ENCODE assay signal across 9 cellular contexts in the genomic region with DNA sequence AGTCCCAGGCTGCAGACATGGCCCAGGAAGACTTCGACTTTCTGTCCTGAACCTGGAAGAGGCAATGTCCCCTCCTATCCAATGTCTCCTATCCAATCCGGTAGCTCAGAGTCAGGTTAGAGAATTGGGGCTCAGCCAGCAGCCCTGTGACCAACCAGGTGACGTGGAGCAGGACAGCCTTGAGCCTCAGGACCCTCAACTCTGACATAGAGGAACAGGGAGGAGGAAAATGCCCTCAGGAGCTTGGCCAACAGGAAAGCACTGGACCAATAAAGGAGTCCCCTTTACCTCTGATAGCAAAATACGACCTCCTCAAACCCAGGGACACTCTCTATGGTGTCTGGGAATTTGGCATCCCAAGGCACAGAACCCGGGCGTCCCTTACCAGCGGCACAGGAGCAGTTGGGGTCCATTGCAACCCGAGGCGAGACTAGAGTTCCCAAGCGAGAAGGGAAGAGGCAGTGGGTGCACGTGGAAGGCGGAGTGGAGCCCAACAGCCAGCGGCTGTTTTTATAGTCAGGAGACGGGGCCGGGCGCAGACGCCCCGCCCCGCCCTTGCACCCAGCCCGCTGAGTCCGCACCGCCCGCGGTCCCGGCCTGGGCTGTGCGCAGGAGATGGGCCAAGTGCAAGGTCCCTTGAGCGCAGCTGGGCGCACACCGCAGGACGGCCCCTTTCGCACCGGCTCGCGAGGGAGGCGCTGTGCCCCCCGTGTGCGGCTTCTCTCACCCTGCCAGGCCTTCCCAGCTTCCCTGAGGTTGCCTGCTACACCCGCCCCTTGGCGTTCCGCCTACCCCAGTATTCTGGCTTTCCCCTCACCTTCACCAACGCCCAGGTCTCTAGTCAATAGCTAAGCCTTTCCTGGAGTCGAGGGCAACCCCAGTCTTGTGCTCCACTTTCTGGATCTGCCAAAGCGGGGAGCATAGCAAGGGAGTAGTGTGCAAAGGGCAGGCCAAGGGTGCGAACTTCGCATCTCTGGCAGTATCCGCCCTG. TPM values are rescaled to one million over a fixed set of nuclear protein-coding genes. Genes with fewer than 3 reads are reported as not detected.
DNase-seq lines count a peak whose midpoint lies in the region; ATAC-seq, FAIRE-seq and TF ChIP-seq lines count a peak whose summit lies in the region.
"Had no signal": no experiment of that assay in that cellular context is flagged by ENCODE, and none has a peak within 500 bp of the region (broad histone marks: within the 10 kb centered on the region; RNA-seq: fewer than 3 reads in every experiment).

Gene MT1G, minus strand, starts transcription at position 485 of the 991 bp plus-strand sequence. Its CDS starts 72 bp downstream, at position 413.

- H3K27ac ChIP-seq in GM12878 (ENCODE audit: control insufficient read depth, insufficient read depth), result no peak within 1 kb of the TSS
- H3K27ac ChIP-seq in lung (ENCODE audit: low read depth in 1 of 2, low read length in 1 of 2), result no peak within 1 kb of the TSS
- H3K27ac ChIP-seq in upper lobe of right lung, result no peak within 1 kb of the TSS
- H3K27ac ChIP-seq in spleen, result no peak within 1 kb of the TSS
- H3K27ac ChIP-seq: tibial artery had no signal

- H3K4me1 ChIP-seq in GM12878 (ENCODE audit: control insufficient read depth, insufficient read depth, low read length), result no peaks in the 10 kb centered on the region
- peaks cover 0 to 9% of the 10 kb centered on the region in 2 donors for H3K4me1 ChIP-seq in lung (ENCODE audit: control insufficient read depth in 2 of 2, insufficient read depth in 2 of 2, low read length in 2 of 2)
- H3K4me1 ChIP-seq in upper lobe of right lung, result peaks cover 8% of the 10 kb centered on the region
- peaks cover 3 to 33% (median 17%) of the 10 kb centered on the region in 6 donors for H3K4me1 ChIP-seq in spleen

- TF ChIP-seq POLR2A in GM12878 (IDR thresholded peaks at IDR 0.05; ENCODE audit: low read depth, low read length) (no peak), spleen (IDR thresholded peaks at IDR 0.05) (no peak)

- in situ Hi-C loops in GM12878 (cut with MboI), result no loop called here

- POLR2A ChIA-PET in GM12878 (lab: Charles Lee), result no interaction called here

- TF ChIP-seq RAD21 in GM12878 (IDR thresholded peaks at IDR 0.05; ENCODE audit: insufficient read depth, low read depth, low read length), result no peak

- CTCF ChIA-PET in GM12878 (lab: Yijun Ruan, JAX), result interaction anchor here (1.0 to 1.6 kb wide), 2 partner anchors 64 to 154 kb away, joined by 3 read pairs; no protein-coding TSS in a partner anchor

- TF ChIP-seq EP300 in GM12878 (IDR thresholded peaks at IDR 0.05; ENCODE audit: borderline replicate concordance in 1 of 2, control insufficient read depth in 1 of 2, low read depth in 2 of 2, low read length in 2 of 2), result no peak

- DNase-seq in activated naive CD4-positive, alpha-beta T cell treated with Interleukin-2 at 50 U/mL for 16 hours, result peak; percentile 30
- no peak for DNase-seq in activated naive CD4-positive, alpha-beta T cell (lab: John Stamatoyannopoulos, UW)
- DNase-seq in GM12878 (ENCODE audit: low read depth, low spot score) (no peak), lung (ENCODE audit: low spot score) (peak; percentile 58), upper lobe of right lung (peak; percentile 74), spleen (no peak), HPDE6-E6E7 (ENCODE audit: extremely low spot score) (no peak)

- RAD21 ChIA-PET in GM12878 (lab: Charles Lee; ENCODE audit: unreplicated experiment), result no interaction called here

- peak; percentile 73 for ATAC-seq in GM12878
- ATAC-seq in lung (ENCODE audit: insufficient read depth, low FRiP score), result peak; percentile 71
- peak; percentile 82 for ATAC-seq in upper lobe of right lung
- no peak for ATAC-seq in HG03469 (IDR thresholded peaks at IDR 0.05; ENCODE audit: unreplicated experiment)

- H3K4me2 ChIP-seq in GM12878 (ENCODE audit: control insufficient read depth, insufficient read depth), result no peak within 1 kb of the TSS

- H3K9me3 ChIP-seq in GM12878 (replicated peaks; ENCODE audit: control insufficient read depth, insufficient read depth, low read length), result no peaks in the 10 kb centered on the region
- H3K9me3 ChIP-seq in lung (ENCODE audit: control insufficient read depth in 2 of 2, insufficient read depth in 1 of 2, low read length in 1 of 2), result peaks cover 0 to 2% of the 10 kb centered on the region in 2 donors
- no peaks in the 10 kb centered on the region for H3K9me3 ChIP-seq in upper lobe of right lung
- H3K9me3 ChIP-seq in spleen, result no peaks in the 10 kb centered on the region
- H3K9me3 ChIP-seq: tibial artery had no signal

- SMC1A ChIA-PET in GM12878 (lab: Charles Lee; ENCODE audit: uncharacterized antibody, unreplicated experiment), result interaction anchor here (1.6 kb wide), 1 partner anchor 34 kb away, joined by 5 read pairs; no protein-coding TSS in a partner anchor

- H3K79me2 ChIP-seq in GM12878 (ENCODE audit: control insufficient read depth, insufficient read depth, low read length), result no peaks in the 10 kb centered on the region

- H3K36me3 ChIP-seq in GM12878 (ENCODE audit: control insufficient read depth in 2 of 2, insufficient read depth in 2 of 2, low read length in 1 of 2) (no peaks in the 10 kb centered on the region), lung (ENCODE audit: control insufficient read depth in 2 of 2, insufficient read depth in 2 of 2, low read length in 2 of 2) (no peaks in the 10 kb centered on the region), upper lobe of right lung (no peaks in the 10 kb centered on the region), spleen (no peaks in the 10 kb centered on the region)
- H3K36me3 ChIP-seq: tibial artery had no signal

- 13% methylated on average over 43 of the region's 46 CpGs for WGBS in GM12878 (ENCODE audit: insufficient coverage, insufficient replicate concordance, low lambda C conversion rate, missing lambda C conversion rate)
- WGBS in lung, 2 donors, result 12 to 15% methylated on average over 34 to 46 of the region's 46 CpGs
- 8 to 17% (median 12%) methylated on average over 30 to 46 of the region's 46 CpGs for WGBS in spleen, 5 donors

- H3K27me3 ChIP-seq in GM12878 (replicated peaks in 1 of 2; ENCODE audit: control insufficient read depth in 2 of 2, insufficient read depth in 2 of 2, low read length in 1 of 2) (peaks cover 25 to 27% of the 10 kb centered on the region in 2 experiments), lung (ENCODE audit: control insufficient read depth, insufficient read depth) (peaks cover 3% of the 10 kb centered on the region), upper lobe of right lung (peaks cover 75% of the 10 kb centered on the region), spleen (replicated peaks in 1 of 7) (peaks cover 0 to 100% (median 52%) of the 10 kb centered on the region in 7 donors)

- no peak for FAIRE-seq in GM12878 (lab: Jason Lieb, UNC)

- intact Hi-C loops in GM12878 (cut with micrococcal nuclease; ENCODE audit: unreplicated experiment), result no loop called here
- intact Hi-C loops in upper lobe of right lung (cut with DNase I), result no loop called here
- intact Hi-C loops in spleen (cut with DNase I; ENCODE audit: low total_unique reads), result no loop called here

- H3K4me3 ChIP-seq in GM12878, result no peak within 1 kb of the TSS
- no peak within 1 kb of the TSS for H3K4me3 ChIP-seq in lung
- H3K4me3 ChIP-seq in upper lobe of right lung, result no peak within 1 kb of the TSS
- H3K4me3 ChIP-seq in spleen, result peak within 1 kb of the TSS in 1 of 8 donors; percentile 36

- no peaks in the 10 kb centered on the region for H4K20me1 ChIP-seq in GM12878 (ENCODE audit: control insufficient read depth, insufficient read depth)

- no peak for TF ChIP-seq CTCF in GM12878 (IDR thresholded peaks at IDR 0.05 in 2 of 3, conservative IDR thresholded peaks at IDR 0.05 in 1 of 3; ENCODE audit: control insufficient read depth in 2 of 3, extremely low read depth in 1 of 3, insufficient read depth in 1 of 3, low read depth in 3 of 3, low read length in 3 of 3)
- no peak for TF ChIP-seq CTCF in lung (IDR thresholded peaks at IDR 0.05; ENCODE audit: control extremely low read depth, extremely low read depth)
- no peak for TF ChIP-seq CTCF in upper lobe of right lung (IDR thresholded peaks at IDR 0.05)
- no peak for TF ChIP-seq CTCF in spleen (IDR thresholded peaks at IDR 0.05 in 8 of 11, conservative IDR thresholded peaks at IDR 0.05 in 3 of 11)

- no peak within 1 kb of the TSS for H2AFZ ChIP-seq in GM12878 (ENCODE audit: control insufficient read depth, low read depth, low read length)

- no peak within 1 kb of the TSS for H3K9ac ChIP-seq in GM12878 (ENCODE audit: control insufficient read depth, insufficient read depth, low read length)

- BruUV-seq in GM12878 (replicated peaks; lab: Mats Ljungman, UMichigan), result no TSS peak

TF ChIP-seq in GM12878, 131 proteins besides CTCF, POLR2A, EP300 and RAD21 (continues in another document):
- no peak for TF ChIP-seq STAT1 (conservative IDR thresholded peaks at IDR 0.05)
- TF ChIP-seq LARP7 (IDR thresholded peaks at IDR 0.05), result no peak
- no peak for TF ChIP-seq IKZF2 (IDR thresholded peaks at IDR 0.05)

RNA-seq across cellular contexts. Expression of gene MT1G, which starts in this region (rescaled TPM):
- total RNA-seq in GM12878 (2013; cell fraction: nucleolus; rRNA removed), result not detected in 2 replicates
- total RNA-seq in GM12878 (2014; rRNA removed) (3.5 and 4.5 TPM in 2 replicates), GM12878 (2014; rRNA removed; fragmentation: Illumina TruSeq; extraction: Trizol) (1.2 TPM in 1 of 2 replicates, not detected in the other), GM12878 (2021) (3.0 and 4.2 TPM in 2 replicates), lung (10 to 100 TPM in 1 of 2 donors, 1 to 10 TPM in 1; 3.5 to 38.1 TPM), upper lobe of right lung (23.7 TPM), spleen (1 to 10 TPM in 2 of 7 donors, not detected in 5; 1.1 to 3.9 TPM)
- not detected for polyA plus RNA-seq in GM12878 (2011; ENCODE audit: low read depth)
- polyA plus RNA-seq in GM12878 (2011; rRNA removed) (2.7 and 2.8 TPM in 2 replicates), GM12878 (2014; fragmentation: Illumina TruSeq; extraction: Trizol) (2.2 TPM in 1 of 2 replicates, not detected in the other), GM12878 (2014; fragmentation: Nextera tagmentation; extraction: Ambion mirVana) (1 to 10 TPM; 8.7 to 9.1 TPM), GM12878 (2014; rRNA removed) (4.7 and 8.7 TPM in 2 replicates), GM12878 (2016; fragmentation: Nextera tagmentation; extraction: Ambion mirVana) (1 to 10 TPM; 8.2 to 8.3 TPM), lung (100 to 1,000 TPM; 118 to 140 TPM), spleen (10 to 100 TPM in 2 of 3 donors, 1 to 10 TPM in 1; 3.2 to 12.2 (median 12.1) TPM)
- polyA plus RNA-seq in GM12878 (2011; cell fraction: cytosol; rRNA removed), result 11.5 and 25.9 TPM in 2 replicates
- 8.0 and 8.9 TPM in 2 replicates for polyA plus RNA-seq in GM12878 (2011; cell fraction: nucleus; rRNA removed)
- 1.2 and 1.5 TPM in 2 replicates for polyA plus RNA-seq in GM12878 (2012)
- polyA minus RNA-seq in GM12878 (2011; rRNA and poly(A)+ RNA removed), result 3.6 TPM in 2 replicates
- polyA minus RNA-seq in GM12878 (2011; cell fraction: cytosol; rRNA and poly(A)+ RNA removed), result not detected in 2 replicates
- polyA minus RNA-seq in GM12878 (2011; cell fraction: nucleus; rRNA and poly(A)+ RNA removed), result 0.86 TPM in 1 of 2 replicates, not detected in the other

Comparison
In these comparisons a context has a peak if more than half of its experiments do, and no peak if none do; other contexts are left out.
1. RNA of gene MT1G (polyA plus RNA-seq): 118 to 140 TPM in lung; 3.2 to 12.2 TPM in spleen and 1.2 to 25.9 TPM in GM12878; every median in the first group is over 4 times any median in the second.
2. DNase-seq: peak in activated naive CD4-positive, alpha-beta T cell treated with Interleukin-2 at 50 U/mL for 16 hours (single experiment), lung (single experiment) and upper lobe of right lung (single experiment); none in activated naive CD4-positive, alpha-beta T cell (0 of 4), GM12878 (single experiment), spleen (single experiment) and HPDE6-E6E7 (single experiment).